ENCODE assay signal across 10 cellular contexts in the genomic region with DNA sequence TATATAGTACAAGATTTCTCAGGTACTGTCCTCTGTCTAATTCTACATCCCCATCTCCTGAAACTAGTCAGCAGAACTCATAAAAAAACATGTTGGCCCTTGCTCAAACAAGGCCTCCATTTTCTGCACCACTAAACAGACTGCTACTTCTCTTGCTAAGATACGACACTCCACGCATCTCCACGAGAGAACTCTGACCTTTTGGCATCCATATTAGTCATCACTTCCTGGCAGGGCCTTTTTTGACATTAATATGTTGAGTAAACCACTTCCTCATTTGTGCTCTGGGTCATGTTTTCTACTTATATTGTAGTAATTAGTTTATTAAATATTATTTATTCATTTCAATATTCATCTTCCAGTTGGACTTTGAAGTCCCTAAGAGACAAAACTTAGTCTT.
DNase-seq lines count a peak whose midpoint lies in the region; ATAC-seq, FAIRE-seq and TF ChIP-seq lines count a peak whose summit lies in the region.
"Had no signal": no experiment of that assay in that cellular context is flagged by ENCODE, and none has a peak within 500 bp of the region (broad histone marks: within the 10 kb centered on the region; RNA-seq: fewer than 3 reads in every experiment).

No MANE protein-coding gene starts in this region.

- FAIRE-seq in HepG2 (lab: Jason Lieb, UNC): no peak

- no peak overlapping the region for H2AFZ ChIP-seq in HepG2 (ENCODE audit: low read length)

- H3K4me3 Mint-ChIP-seq in naive thymus-derived CD4-positive, alpha-beta T cell: no peak overlapping the region
- H3K4me3 Mint-ChIP-seq in activated T-cell treated with anti-CD3 and anti-CD28 coated beads, Interleukin-2, amount 50 U/mL, for 72 hours: no peak overlapping the region
- H3K4me3 Mint-ChIP-seq: activated naive CD4-positive, alpha-beta T cell treated with anti-CD3 and anti-CD28 coated beads, Interleukin-2, amount 10 ng/mL, durations not matched to agents 7 days and 5 days had no signal

- in situ Hi-C loops in HepG2 (cut with HindIII; ENCODE audit: extremely low pct_ligation_motif_present, low pct_unique_long_range_greater_than_20kb): no loop called here

- H3K27me3 ChIP-seq in naive thymus-derived CD4-positive, alpha-beta T cell (ENCODE audit: control insufficient read depth in 2 of 2, insufficient read depth in 2 of 2, low read length in 2 of 2): no peaks in the 10 kb centered on the region
- H3K27me3 ChIP-seq in thyroid gland (no peaks in the 10 kb centered on the region), HepG2 (ENCODE audit: control insufficient read depth in 1 of 2, insufficient read depth in 2 of 2, low read length in 2 of 2) (no peaks in the 10 kb centered on the region)
- H3K27me3 ChIP-seq: stomach had no signal

- no peak for TF ChIP-seq POLR2A in thyroid gland (IDR thresholded peaks at IDR 0.05)
- no peak for TF ChIP-seq POLR2A in HepG2 (IDR thresholded peaks at IDR 0.05; ENCODE audit: insufficient read depth in 1 of 2, low read depth in 2 of 2, low read length in 2 of 2)

- no peak for TF ChIP-seq RAD21 in HepG2 (CRISPR knock-in tag; IDR thresholded peaks at IDR 0.05)

- ATAC-seq in GM18520 (IDR thresholded peaks at IDR 0.05; ENCODE audit: unreplicated experiment) (peak; percentile 76), HG02885 (IDR thresholded peaks at IDR 0.05; ENCODE audit: poor library complexity, unreplicated experiment) (peak; percentile 84), HepG2 (no peak)
- ATAC-seq in naive thymus-derived CD4-positive, alpha-beta T cell: peak; percentile 41
- ATAC-seq in activated T-cell treated with anti-CD3 and anti-CD28 coated beads, Interleukin-2, amount 50 U/mL, for 72 hours (replicated peaks in 1 of 2): no peak

- no peaks in the 10 kb centered on the region for H3K9me3 ChIP-seq in naive thymus-derived CD4-positive, alpha-beta T cell (ENCODE audit: control insufficient read depth in 2 of 3, low read length in 3 of 3)
- no peaks in the 10 kb centered on the region for H3K9me3 ChIP-seq in thyroid gland
- no peaks in the 10 kb centered on the region for H3K9me3 ChIP-seq in HepG2 (ENCODE audit: low read length)
- H3K9me3 ChIP-seq: stomach had no signal

- H3K27me3 Mint-ChIP-seq in naive thymus-derived CD4-positive, alpha-beta T cell: no peaks in the 10 kb centered on the region
- no peaks in the 10 kb centered on the region for H3K27me3 Mint-ChIP-seq in activated T-cell treated with anti-CD3 and anti-CD28 coated beads, Interleukin-2, amount 50 U/mL, for 72 hours (ENCODE audit: low read depth)
- H3K27me3 Mint-ChIP-seq: activated naive CD4-positive, alpha-beta T cell treated with anti-CD3 and anti-CD28 coated beads, Interleukin-2, amount 10 ng/mL, durations not matched to agents 7 days and 5 days had no signal

- CTCF ChIA-PET in naive thymus-derived CD4-positive, alpha-beta T cell (lab: Charles Lee): no interaction called here
- CTCF ChIA-PET in HepG2 (lab: Yijun Ruan, JAX; ENCODE audit: low intra/inter-chr PET ratio, low total read pairs): no interaction called here

- TF ChIP-seq EP300 in HepG2 (IDR thresholded peaks at IDR 0.05; ENCODE audit: low read depth in 2 of 2, low read length in 2 of 2) (no peak), HepG2 (CRISPR knock-in tag; IDR thresholded peaks at IDR 0.05; ENCODE audit: borderline replicate concordance) (no peak)

- H3K79me2 ChIP-seq in HepG2 (ENCODE audit: insufficient read depth, low read length): no peaks in the 10 kb centered on the region

- DNase-seq in RKO (ENCODE audit: low spot score): peak; percentile 32
- DNase-seq in naive thymus-derived CD4-positive, alpha-beta T cell: no peak
- no peak for DNase-seq in thyroid gland
- DNase-seq in HepG2 (ENCODE audit: low spot score): no peak
- no peak for DNase-seq in activated T-cell treated with anti-CD3 and anti-CD28 coated beads, Interleukin-2, amount 50 U/mL, for 72 hours
- DNase-seq in LoVo (ENCODE audit: low spot score): no peak
- DNase-seq: activated naive CD4-positive, alpha-beta T cell treated with anti-CD3 and anti-CD28 coated beads, Interleukin-2, amount 10 ng/mL, durations not matched to agents 7 days and 5 days; stomach had no signal

- H4K20me1 ChIP-seq in HepG2 (ENCODE audit: insufficient read depth, low read length): no peaks in the 10 kb centered on the region

- no peak overlapping the region for H3K4me2 ChIP-seq in HepG2 (ENCODE audit: low read depth, low read length)

- H3K4me3 ChIP-seq in naive thymus-derived CD4-positive, alpha-beta T cell (ENCODE audit: low read length): no peak overlapping the region
- H3K4me3 ChIP-seq in thyroid gland (replicated peaks in 1 of 3) (no peak overlapping the region), HepG2 (replicated peaks in 1 of 3; ENCODE audit: insufficient read depth in 1 of 3, low read depth in 2 of 3, low read length in 3 of 3) (no peak overlapping the region)
- H3K4me3 ChIP-seq: stomach had no signal

- H3K9ac ChIP-seq in HepG2 (ENCODE audit: insufficient read depth, low read depth, low read length): no peak overlapping the region

- no peaks in the 10 kb centered on the region for H3K4me1 Mint-ChIP-seq in naive thymus-derived CD4-positive, alpha-beta T cell
- H3K4me1 Mint-ChIP-seq in activated T-cell treated with anti-CD3 and anti-CD28 coated beads, Interleukin-2, amount 50 U/mL, for 72 hours (ENCODE audit: low read depth): no peaks in the 10 kb centered on the region
- H3K4me1 Mint-ChIP-seq: activated naive CD4-positive, alpha-beta T cell treated with anti-CD3 and anti-CD28 coated beads, Interleukin-2, amount 10 ng/mL, durations not matched to agents 7 days and 5 days had no signal

- H3K9me3 Mint-ChIP-seq in naive thymus-derived CD4-positive, alpha-beta T cell: peaks cover 0 to 3% (median 0%) of the 10 kb centered on the region in 11 donors
- H3K9me3 Mint-ChIP-seq in activated T-cell treated with anti-CD3 and anti-CD28 coated beads, Interleukin-2, amount 50 U/mL, for 72 hours: peaks cover 6 to 7% of the 10 kb centered on the region in 2 donors
- H3K9me3 Mint-ChIP-seq: activated naive CD4-positive, alpha-beta T cell treated with anti-CD3 and anti-CD28 coated beads, Interleukin-2, amount 10 ng/mL, durations not matched to agents 7 days and 5 days had no signal

- BruUV-seq in HepG2 (replicated peaks; lab: Mats Ljungman, UMichigan): no TSS peak

- POLR2A ChIA-PET in naive thymus-derived CD4-positive, alpha-beta T cell (lab: Charles Lee): no interaction called here
- POLR2A ChIA-PET in HepG2 (lab: Yijun Ruan, JAX): no interaction called here

- intact Hi-C loops in naive thymus-derived CD4-positive, alpha-beta T cell (cut with micrococcal nuclease): no loop called here
- intact Hi-C loops in thyroid gland (cut with DNase I) (no loop called here), HepG2 (cut with micrococcal nuclease; ENCODE audit: unreplicated experiment) (no loop called here)

- H3K27ac ChIP-seq in naive thymus-derived CD4-positive, alpha-beta T cell (ENCODE audit: low read depth, low read length): no peak overlapping the region
- H3K27ac ChIP-seq in thyroid gland: no peak overlapping the region
- H3K27ac ChIP-seq in HepG2 (ENCODE audit: extremely low read length, insufficient read depth, low read length): no peak overlapping the region
- H3K27ac ChIP-seq: stomach had no signal

- no peaks in the 10 kb centered on the region for H3K36me3 ChIP-seq in naive thymus-derived CD4-positive, alpha-beta T cell (ENCODE audit: control insufficient read depth in 2 of 3, insufficient read depth in 3 of 3, low read length in 3 of 3)
- H3K36me3 ChIP-seq in thyroid gland (no peaks in the 10 kb centered on the region), HepG2 (replicated peaks in 1 of 2; ENCODE audit: control insufficient read depth in 1 of 2, insufficient read depth in 2 of 2, low read length in 2 of 2) (no peaks in the 10 kb centered on the region)
- H3K36me3 ChIP-seq: stomach had no signal

- TF ChIP-seq CTCF in thyroid gland (IDR thresholded peaks at IDR 0.05) (no peak), HepG2 (CRISPR knock-in tag; IDR thresholded peaks at IDR 0.05) (no peak)

- no peaks in the 10 kb centered on the region for H3K36me3 Mint-ChIP-seq in naive thymus-derived CD4-positive, alpha-beta T cell
- H3K36me3 Mint-ChIP-seq in activated T-cell treated with anti-CD3 and anti-CD28 coated beads, Interleukin-2, amount 50 U/mL, for 72 hours (ENCODE audit: insufficient read depth in 2 of 2): no peaks in the 10 kb centered on the region
- H3K36me3 Mint-ChIP-seq: activated naive CD4-positive, alpha-beta T cell treated with anti-CD3 and anti-CD28 coated beads, Interleukin-2, amount 10 ng/mL, durations not matched to agents 7 days and 5 days had no signal

- H3K27ac Mint-ChIP-seq in naive thymus-derived CD4-positive, alpha-beta T cell: no peak overlapping the region
- no peak overlapping the region for H3K27ac Mint-ChIP-seq in activated T-cell treated with anti-CD3 and anti-CD28 coated beads, Interleukin-2, amount 50 U/mL, for 72 hours
- H3K27ac Mint-ChIP-seq: activated naive CD4-positive, alpha-beta T cell treated with anti-CD3 and anti-CD28 coated beads, Interleukin-2, amount 10 ng/mL, durations not matched to agents 7 days and 5 days had no signal

- 54 to 60% methylated on average over 3 of the region's 3 CpGs for WGBS in thyroid gland, 2 donors
- 0% methylated on average over 3 of the region's 3 CpGs for WGBS in HepG2 (ENCODE audit: low lambda C conversion rate)

- H3K4me1 ChIP-seq in naive thymus-derived CD4-positive, alpha-beta T cell (ENCODE audit: control insufficient read depth in 2 of 2, insufficient read depth in 2 of 2, low read length in 2 of 2): no peaks in the 10 kb centered on the region
- H3K4me1 ChIP-seq in thyroid gland (no peaks in the 10 kb centered on the region), HepG2 (ENCODE audit: insufficient read depth, low read length) (no peaks in the 10 kb centered on the region)
- H3K4me1 ChIP-seq: stomach had no signal

TF ChIP-seq in HepG2, 621 proteins besides CTCF, POLR2A, EP300 and RAD21:
- TF ChIP-seq ZNF24 (IDR thresholded peaks at IDR 0.05) (no peak), GABPB1 (CRISPR knock-in tag; IDR thresholded peaks at IDR 0.05) (no peak), HNRNPH1 (optimal IDR thresholded peaks at IDR 0.05; ENCODE audit: low read depth, low read length) (no peak), ZNF720 (CRISPR knock-in tag; IDR thresholded peaks at IDR 0.05) (no peak), GZF1 (CRISPR knock-in tag; IDR thresholded peaks at IDR 0.05) (no peak), ZNF782 (CRISPR knock-in tag; IDR thresholded peaks at IDR 0.05; ENCODE audit: borderline replicate concordance) (no peak), SRSF4 (IDR thresholded peaks at IDR 0.05; ENCODE audit: low read depth, low read length, poor library complexity, severe bottlenecking) (no peak), FOXO1 (CRISPR knock-in tag; IDR thresholded peaks at IDR 0.05) (no peak)

Comparison
In these comparisons a context has a peak if more than half of its experiments do, and no peak if none do; other contexts are left out.
1. ATAC-seq: peak in GM18520 (single experiment), HG02885 (single experiment) and naive thymus-derived CD4-positive, alpha-beta T cell (single experiment); none in HepG2 (single experiment) and activated T-cell treated with anti-CD3 and anti-CD28 coated beads, Interleukin-2, amount 50 U/mL, for 72 hours (0 of 2).